Comparison of ENCODE assay signal across 27 cellular contexts in the genomic region with DNA sequence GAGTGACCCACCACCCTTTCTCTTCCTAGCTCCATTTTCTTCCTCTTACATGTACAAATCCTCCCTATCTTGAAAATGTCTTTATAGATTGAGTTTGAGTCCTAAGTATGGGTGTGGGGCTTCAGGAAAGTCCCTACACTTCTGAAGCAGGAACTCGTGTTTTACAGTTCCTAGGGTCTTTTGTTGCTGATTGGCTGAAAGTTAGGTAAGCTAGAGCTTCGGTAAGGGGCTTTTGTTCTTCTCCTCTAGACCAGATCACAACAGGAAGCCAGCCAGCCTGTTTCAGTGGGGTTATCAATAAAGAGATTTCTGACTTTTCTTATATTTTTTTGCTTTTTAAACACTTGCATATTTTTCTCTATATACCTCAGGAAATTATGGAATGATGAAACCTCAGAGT.
"Had no signal": no experiment of that assay in that cellular context is flagged by ENCODE, and none has a peak within 500 bp of the region (broad histone marks: within the 10 kb centered on the region; RNA-seq: fewer than 3 reads in every experiment).

No MANE protein-coding gene starts in this region.

- H3K9me3 Mint-ChIP-seq: activated naive CD8-positive, alpha-beta T cell treated with anti-CD3 and anti-CD28 coated beads for 36 hours; activated T-cell treated with anti-CD3 and anti-CD28 coated beads, Interleukin-2, amount 50 U/mL, for 4 hours; activated T-helper 2 cell treated with anti-CD3 and anti-CD28 coated beads, Interferon-gamma antibody, Interleukin-2, Interleukin-4, amounts not matched to agents 10 μg/mL and 5 μg/mL and 100 μg/mL, durations not matched to agents 14 hours and 24 hours and 36 hours; central memory CD8-positive, alpha-beta T cell; nephron progenitor cell; stimulated activated naive CD8-positive, alpha-beta T cell treated with anti-CD3 and anti-CD28 coated beads, Interleukin-15, amount 100 ng/mL, for 72 hours had no signal

- H3K4me3 Mint-ChIP-seq: activated CD4-positive, alpha-beta T cell treated with anti-CD3 and anti-CD28 coated beads for 36 hours; activated naive CD8-positive, alpha-beta T cell treated with anti-CD3 and anti-CD28 coated beads for 36 hours; activated T-cell treated with anti-CD3 and anti-CD28 coated beads, Interleukin-2, amount 50 U/mL, for 4 hours; central memory CD8-positive, alpha-beta T cell; nephron progenitor cell; stimulated activated naive CD8-positive, alpha-beta T cell treated with anti-CD3 and anti-CD28 coated beads, Interleukin-15, amount 100 ng/mL, for 72 hours; WTC11 had no signal

- H3K36me3 Mint-ChIP-seq: activated naive CD8-positive, alpha-beta T cell treated with anti-CD3 and anti-CD28 coated beads for 36 hours; WTC11 had no signal

- DNase-seq: activated CD4-positive, alpha-beta T cell treated with anti-CD3 and anti-CD28 coated beads for 36 hours; activated CD4-positive, alpha-beta T cell treated with anti-CD3 and anti-CD28 coated beads, Interleukin-2, amount 50 U/mL, for 4 hours; activated CD8-positive, alpha-beta memory T cell treated with anti-CD3 and anti-CD28 coated beads for 24 hours; activated CD8-positive, alpha-beta memory T cell treated with anti-CD3 and anti-CD28 coated beads, Interleukin-2, amount 50 U/mL, for 48 hours; activated naive CD4-positive, alpha-beta T cell treated with Interleukin-2 at 50 U/mL for 16 hours; activated naive CD8-positive, alpha-beta T cell treated with anti-CD3 and anti-CD28 coated beads for 36 hours; activated T-cell treated with anti-CD3 and anti-CD28 coated beads, Interleukin-2, amount 50 U/mL, for 4 hours; dorsolateral prefrontal cortex; gastrocnemius medialis; head of caudate nucleus; hypothalamus; nephron progenitor cell; pancreas; psoas muscle; stimulated activated CD4-positive, alpha-beta T cell treated with anti-CD3 and anti-CD28 coated beads, Interleukin-4, amount 100 ng/mL, for 24 hours; stimulated activated naive CD8-positive, alpha-beta T cell treated with anti-CD3 and anti-CD28 coated beads, Interleukin-15, amount 100 ng/mL, for 72 hours; T1000 had no signal

- ATAC-seq: activated CD4-positive, alpha-beta T cell treated with anti-CD3 and anti-CD28 coated beads for 36 hours; activated T-cell treated with anti-CD3 and anti-CD28 coated beads, Interleukin-2, amount 50 U/mL, for 4 hours; gastrocnemius medialis; pancreas; psoas muscle; stimulated activated naive CD8-positive, alpha-beta T cell treated with anti-CD3 and anti-CD28 coated beads, Interleukin-15, amount 100 ng/mL, for 72 hours; WTC11 had no signal

- H3K9me3 ChIP-seq: esophagus muscularis mucosa, gastrocnemius medialis, pancreas, psoas muscle, right atrium auricular region, tibial nerve had no signal

- H3K4me1 Mint-ChIP-seq: activated CD4-positive, alpha-beta T cell treated with anti-CD3 and anti-CD28 coated beads for 36 hours; activated naive CD8-positive, alpha-beta T cell treated with anti-CD3 and anti-CD28 coated beads for 36 hours; central memory CD8-positive, alpha-beta T cell; nephron progenitor cell; stimulated activated naive CD8-positive, alpha-beta T cell treated with anti-CD3 and anti-CD28 coated beads, Interleukin-15, amount 100 ng/mL, for 72 hours had no signal

- H3K27me3 ChIP-seq: esophagus muscularis mucosa, gastrocnemius medialis, pancreas, right atrium auricular region, tibial nerve had no signal

- H3K36me3 ChIP-seq: esophagus muscularis mucosa, gastrocnemius medialis, pancreas, right atrium auricular region, tibial nerve had no signal

- H3K27ac Mint-ChIP-seq: activated CD4-positive, alpha-beta T cell treated with anti-CD3 and anti-CD28 coated beads for 36 hours; activated naive CD8-positive, alpha-beta T cell treated with anti-CD3 and anti-CD28 coated beads for 36 hours; activated T-helper 2 cell treated with anti-CD3 and anti-CD28 coated beads, Interferon-gamma antibody, Interleukin-2, Interleukin-4, amounts not matched to agents 10 μg/mL and 5 μg/mL and 100 μg/mL, durations not matched to agents 14 hours and 24 hours and 36 hours; nephron progenitor cell; stimulated activated naive CD8-positive, alpha-beta T cell treated with anti-CD3 and anti-CD28 coated beads, Interleukin-15, amount 100 ng/mL, for 72 hours; WTC11 had no signal

- FAIRE-seq: astrocyte, colon, islet of Langerhans, pancreas, urothelium cell line had no signal

- H3K4me3 ChIP-seq: dorsolateral prefrontal cortex, esophagus muscularis mucosa, gastrocnemius medialis, pancreas, psoas muscle, right atrium auricular region, tibial nerve had no signal

- H3K27ac ChIP-seq: dorsolateral prefrontal cortex, esophagus muscularis mucosa, gastrocnemius medialis, pancreas, psoas muscle, right atrium auricular region, tibial nerve had no signal

- H3K4me1 ChIP-seq: esophagus muscularis mucosa, gastrocnemius medialis, pancreas, psoas muscle, right atrium auricular region, tibial nerve had no signal
